8 cellular contexts compared by ENCODE assay signal in the genomic region with DNA sequence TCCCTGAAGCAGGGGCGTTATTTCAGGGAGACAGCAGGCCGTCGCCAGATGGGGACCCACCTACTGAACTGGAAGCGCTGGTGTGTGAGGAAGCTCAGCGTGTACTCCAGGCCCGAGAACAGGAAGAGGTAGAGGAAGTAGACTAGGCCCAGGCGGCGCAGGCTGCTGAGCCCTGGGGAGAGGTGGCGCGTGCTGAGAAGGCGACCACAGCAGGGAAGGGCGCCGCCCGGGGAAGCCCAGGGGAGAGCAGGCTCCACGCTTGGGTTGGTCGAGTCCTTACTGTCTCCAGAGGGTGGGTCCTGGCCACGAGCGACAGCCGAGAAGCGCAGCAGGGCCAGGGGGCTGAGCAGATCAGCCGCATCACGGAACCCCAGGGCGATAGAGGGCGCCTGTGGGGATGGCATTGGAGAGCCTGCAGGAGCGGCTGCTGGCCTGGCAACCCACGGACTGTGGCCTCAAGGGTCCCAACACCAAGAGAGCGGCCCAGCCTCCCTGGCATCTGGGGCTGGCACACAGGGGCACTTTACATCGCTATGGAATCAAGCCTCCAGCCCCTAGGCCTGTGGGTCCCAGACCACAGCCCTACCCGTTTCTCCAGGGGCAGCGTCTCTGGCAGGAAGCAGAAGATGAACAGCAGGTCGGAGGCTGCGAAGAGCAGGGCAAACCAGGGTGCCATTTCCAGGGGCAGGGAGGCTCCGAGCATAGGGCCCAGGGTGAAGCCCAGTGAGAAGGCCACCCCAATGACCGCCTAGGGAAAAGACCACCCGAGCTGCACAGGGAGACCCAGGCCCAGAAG. TPM values are rescaled to one million over a fixed set of nuclear protein-coding genes. Genes with fewer than 3 reads are reported as not detected.
DNase-seq lines count a peak whose midpoint lies in the region; ATAC-seq and TF ChIP-seq lines count a peak whose summit lies in the region.

No MANE protein-coding gene starts in this region.

- H3K9me3 Mint-ChIP-seq in CD4-positive, alpha-beta memory T cell = peaks cover 0 to 3% (median 0%) of the 10 kb centered on the region in 8 donors

- POLR2A ChIA-PET in CD4-positive, alpha-beta memory T cell (lab: Charles Lee; ENCODE audit: partially characterized antibody) = interaction anchor here (0.8 to 2.0 kb wide), 6 partner anchors 9 to 167 kb away, joined by 3 to 12 read pairs (median 4); no protein-coding TSS in a partner anchor

- peak; percentile 60 to 76 (median 68) for DNase-seq in CD4-positive, alpha-beta memory T cell
- DNase-seq in NAMALWA (ENCODE audit: low spot score) (peak; percentile 82), activated gamma-delta T cell (lab: John Stamatoyannopoulos, UW) (peak; percentile 46), left colon (peak; percentile 59 to 65), thyroid gland (peak in 1 of 2 donors; percentile 37), GOT3 (lab: John Stamatoyannopoulos, UW) (no peak)

- peaks cover 46% of the 10 kb centered on the region for H3K4me1 ChIP-seq in CD4-positive, alpha-beta memory T cell (ENCODE audit: insufficient read depth, low read length)
- peaks cover 55 to 57% of the 10 kb centered on the region in 2 donors for H3K4me1 ChIP-seq in thyroid gland

- no peaks in the 10 kb centered on the region for H3K27me3 ChIP-seq in CD4-positive, alpha-beta memory T cell (ENCODE audit: insufficient read depth, low read length)
- H3K27me3 ChIP-seq in thyroid gland = no peaks in the 10 kb centered on the region

- H3K4me3 ChIP-seq in CD4-positive, alpha-beta memory T cell (ENCODE audit: low read length in 2 of 2) = peak overlapping the region in 1 of 2 donors; percentile 66
- H3K4me3 ChIP-seq in thyroid gland (replicated peaks in 1 of 3) = no peak overlapping the region

- TF ChIP-seq POLR2A in thyroid gland (IDR thresholded peaks at IDR 0.05) = no peak

- H3K36me3 ChIP-seq in CD4-positive, alpha-beta memory T cell (ENCODE audit: insufficient read depth, low read length) = peaks cover 36% of the 10 kb centered on the region
- H3K36me3 ChIP-seq in thyroid gland = peaks cover 12 to 21% of the 10 kb centered on the region in 2 donors

- CTCF ChIA-PET in CD4-positive, alpha-beta memory T cell (lab: Charles Lee; ENCODE audit: partially characterized antibody) = interaction anchor here (1.4 kb wide), 1 partner anchor 22 kb away, joined by 5 read pairs; no protein-coding TSS in a partner anchor

- H3K4me3 Mint-ChIP-seq in CD4-positive, alpha-beta memory T cell = peak overlapping the region; percentile 66 to 96 (median 72)

- H3K27me3 Mint-ChIP-seq in CD4-positive, alpha-beta memory T cell = no peaks in the 10 kb centered on the region

- H3K27ac ChIP-seq in CD4-positive, alpha-beta memory T cell (ENCODE audit: low read depth, low read length) = peak overlapping the region; percentile 70
- H3K27ac ChIP-seq in thyroid gland = peak overlapping the region; percentile 86 to 97 (median 88)

- peaks cover 27 to 42% (median 33%) of the 10 kb centered on the region in 4 donors for H3K4me1 Mint-ChIP-seq in CD4-positive, alpha-beta memory T cell

- intact Hi-C loops in CD4-positive, alpha-beta memory T cell (cut with micrococcal nuclease) = loop anchor here (1.0 to 10.0 kb wide), 4 partner anchors 168 to 515 kb away; a partner anchor contains a TSS
- intact Hi-C loops in left colon (cut with DNase I, micrococcal nuclease) (no loop called here), thyroid gland (cut with DNase I) (loop anchor here (5.0 kb wide), 2 partner anchors 90 to 170 kb away; a partner anchor contains a TSS)

- no peaks in the 10 kb centered on the region for H3K9me3 ChIP-seq in CD4-positive, alpha-beta memory T cell (ENCODE audit: control insufficient read depth in 1 of 2, low read length in 2 of 2)
- H3K9me3 ChIP-seq in thyroid gland = no peaks in the 10 kb centered on the region

- peak; percentile 44 for ATAC-seq in GM21447 (IDR thresholded peaks at IDR 0.05; ENCODE audit: unreplicated experiment)
- no peak for ATAC-seq in left colon
- ATAC-seq in SK-N-SH treated with all-trans-retinoic acid at 6 μM for 48 hours = no peak

- peaks cover 14 to 60% of the 10 kb centered on the region in 2 donors for H3K36me3 Mint-ChIP-seq in CD4-positive, alpha-beta memory T cell

- no peak for TF ChIP-seq CTCF in thyroid gland (IDR thresholded peaks at IDR 0.05)

- peak overlapping the region; percentile 87 to 99 (median 92) for H3K27ac Mint-ChIP-seq in CD4-positive, alpha-beta memory T cell

- WGBS in thyroid gland, 2 donors = 85 to 94% methylated on average over 29 to 33 of the region's 35 CpGs

TF ChIP-seq in SK-N-SH treated with all-trans-retinoic acid at 6 μM for 48 hours, 23 proteins besides CTCF, POLR2A, EP300 and RAD21:
- TF ChIP-seq SNAI2 (CRISPR knock-in tag; IDR thresholded peaks at IDR 0.05) = no peak
- no peak for TF ChIP-seq ISL1 (CRISPR knock-in tag; IDR thresholded peaks at IDR 0.05)
- TF ChIP-seq ZFP30 (CRISPR knock-in tag; IDR thresholded peaks at IDR 0.05) = no peak
- TF ChIP-seq, protein P1, sequence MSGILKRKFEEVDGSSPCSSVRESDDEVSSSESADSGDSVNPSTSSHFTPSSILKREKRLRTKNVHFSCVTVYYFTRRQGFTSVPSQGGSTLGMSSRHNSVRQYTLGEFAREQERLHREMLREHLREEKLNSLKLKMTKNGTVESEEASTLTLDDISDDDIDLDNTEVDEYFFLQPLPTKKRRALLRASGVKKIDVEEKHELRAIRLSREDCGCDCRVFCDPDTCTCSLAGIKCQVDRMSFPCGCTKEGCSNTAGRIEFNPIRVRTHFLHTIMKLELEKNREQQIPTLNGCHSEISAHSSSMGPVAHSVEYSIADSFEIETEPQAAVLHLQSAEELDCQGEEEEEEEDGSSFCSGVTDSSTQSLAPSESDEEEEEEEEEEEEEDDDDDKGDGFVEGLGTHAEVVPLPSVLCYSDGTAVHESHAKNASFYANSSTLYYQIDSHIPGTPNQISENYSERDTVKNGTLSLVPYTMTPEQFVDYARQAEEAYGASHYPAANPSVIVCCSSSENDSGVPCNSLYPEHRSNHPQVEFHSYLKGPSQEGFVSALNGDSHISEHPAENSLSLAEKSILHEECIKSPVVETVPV (CRISPR knock-in tag; IDR thresholded peaks at IDR 0.05) = no peak
- TF ChIP-seq ZFP3 (CRISPR knock-in tag; IDR thresholded peaks at IDR 0.05) = no peak
- TF ChIP-seq ZC3H10 (CRISPR knock-in tag; IDR thresholded peaks at IDR 0.05) = no peak
- no peak for TF ChIP-seq TCF4 (CRISPR knock-in tag; IDR thresholded peaks at IDR 0.05; ENCODE audit: borderline replicate concordance)
- no peak for TF ChIP-seq CSDC2 (CRISPR knock-in tag; IDR thresholded peaks at IDR 0.05)
- TF ChIP-seq TOX (CRISPR knock-in tag; IDR thresholded peaks at IDR 0.05; ENCODE audit: borderline replicate concordance) = no peak
- no peak for TF ChIP-seq ZNF565 (CRISPR knock-in tag; conservative IDR thresholded peaks at IDR 0.05; ENCODE audit: low read depth)
- no peak for TF ChIP-seq ARNTL (CRISPR knock-in tag; IDR thresholded peaks at IDR 0.05; ENCODE audit: borderline replicate concordance, low read depth)

RNA-seq across cellular contexts. Expression of a gene that starts 31.2 kb away (rescaled TPM):
- 10 to 100 TPM; 41.3 to 41.4 TPM for total RNA-seq in CD4-positive, alpha-beta memory T cell
- 10 to 100 TPM in 1 of 2 donors, 1 to 10 TPM in 1; 2.6 to 35.5 TPM for polyA plus RNA-seq in CD4-positive, alpha-beta memory T cell
- total RNA-seq in left colon = 10 to 100 TPM; 20.4 to 22.9 TPM
- total RNA-seq in thyroid gland = 10 to 100 TPM; 18.4 to 24.8 (median 19.3) TPM

RNA-seq across cellular contexts. Expression of a gene that starts 31.4 kb away (rescaled TPM):
- total RNA-seq in CD4-positive, alpha-beta memory T cell = 1 to 10 TPM; 2.8 to 3.2 TPM
- polyA plus RNA-seq in CD4-positive, alpha-beta memory T cell = 1 to 10 TPM in 1 of 2 donors, under 1 TPM in 1; 0.55 to 1.9 TPM
- 1 to 10 TPM; 1.7 to 3.9 TPM for total RNA-seq in left colon
- 10 to 100 TPM in 1 of 4 donors, 1 to 10 TPM in 3; 7.6 to 10.8 (median 9.1) TPM for total RNA-seq in thyroid gland

Comparison
In these comparisons a context has a peak if more than half of its experiments do, and no peak if none do; other contexts are left out.
1. intact Hi-C loops: an anchor here in CD4-positive, alpha-beta memory T cell (1.0 to 10.0 kb wide) and thyroid gland (5.0 kb wide); none called in left colon.